Comparison of ENCODE assay signal across 2 cellular contexts in the genomic region with DNA sequence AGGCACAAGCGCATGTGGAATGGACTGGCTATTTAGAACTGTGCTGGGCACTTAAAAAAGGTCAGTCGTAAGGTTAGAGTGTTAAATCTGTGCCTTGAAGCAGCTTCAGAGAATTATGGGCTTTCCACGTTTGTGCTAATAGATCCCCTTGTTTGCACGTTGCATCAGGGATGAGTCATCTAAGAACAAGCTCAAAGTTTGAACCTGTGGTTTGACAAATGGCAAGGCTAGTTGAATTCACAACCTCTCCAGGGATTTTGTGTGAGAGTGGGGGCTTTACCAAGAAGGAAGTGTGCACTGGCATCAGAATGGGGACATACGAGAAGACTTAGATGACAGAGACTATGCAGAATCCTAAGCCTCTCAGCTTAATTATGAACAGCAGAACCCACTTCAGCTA.
TF ChIP-seq lines count a peak whose summit lies in the region.

No MANE protein-coding gene starts in this region.

TF ChIP-seq in HEK293, 187 proteins besides CTCF, POLR2A, EP300 and RAD21:
- TF ChIP-seq SETDB1 (IDR thresholded peaks at IDR 0.05; ENCODE audit: insufficient read length, low read length) (peak; percentile 30), ZNF175 (tag by site-specific recombination; IDR thresholded peaks at IDR 0.05) (no peak), ZNF596 (tag by site-specific recombination; IDR thresholded peaks at IDR 0.05) (no peak)
- TF ChIP-seq, protein P1, sequence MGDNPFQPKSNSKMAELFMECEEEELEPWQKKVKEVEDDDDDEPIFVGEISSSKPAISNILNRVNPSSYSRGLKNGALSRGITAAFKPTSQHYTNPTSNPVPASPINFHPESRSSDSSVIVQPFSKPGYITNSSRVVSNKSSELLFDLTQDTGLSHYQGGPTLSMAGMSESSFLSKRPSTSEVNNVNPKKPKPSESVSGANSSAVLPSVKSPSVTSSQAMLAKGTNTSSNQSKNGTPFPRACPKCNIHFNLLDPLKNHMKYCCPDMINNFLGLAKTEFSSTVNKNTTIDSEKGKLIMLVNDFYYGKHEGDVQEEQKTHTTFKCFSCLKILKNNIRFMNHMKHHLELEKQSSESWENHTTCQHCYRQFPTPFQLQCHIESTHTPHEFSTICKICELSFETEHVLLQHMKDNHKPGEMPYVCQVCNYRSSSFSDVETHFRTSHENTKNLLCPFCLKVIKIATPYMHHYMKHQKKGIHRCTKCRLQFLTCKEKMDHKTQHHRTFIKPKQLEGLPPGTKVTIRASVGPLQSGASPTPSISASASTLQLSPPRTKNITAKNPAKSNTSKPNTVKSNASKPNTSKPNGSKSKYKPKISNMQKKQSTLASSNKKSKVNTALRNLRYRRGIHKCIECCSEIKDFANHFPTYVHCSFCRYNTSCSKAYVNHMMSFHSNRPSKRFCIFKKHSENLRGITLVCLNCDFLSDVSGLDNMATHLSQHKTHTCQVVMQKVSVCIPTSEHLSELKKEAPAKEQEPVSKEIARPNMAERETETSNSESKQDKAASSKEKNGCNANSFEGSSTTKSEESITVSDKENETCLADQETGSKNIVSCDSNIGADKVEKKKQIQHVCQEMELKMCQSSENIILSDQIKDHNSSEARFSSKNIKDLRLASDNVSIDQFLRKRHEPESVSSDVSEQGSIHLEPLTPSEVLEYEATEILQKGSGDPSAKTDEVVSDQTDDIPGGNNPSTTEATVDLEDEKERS (tag by site-specific recombination; IDR thresholded peaks at IDR 0.05), result no peak

TF ChIP-seq in H1, 55 proteins besides CTCF, POLR2A, EP300 and RAD21:
- TF ChIP-seq JUND (IDR thresholded peaks at IDR 0.05; ENCODE audit: low read length), result no peak
- TF ChIP-seq SRF (IDR thresholded peaks at IDR 0.05; ENCODE audit: low read depth, low read length), result no peak
- no peak for TF ChIP-seq TBP (IDR thresholded peaks at IDR 0.05; ENCODE audit: low read depth, low read length)
- no peak for TF ChIP-seq RNF2 (IDR thresholded peaks at IDR 0.05; ENCODE audit: borderline replicate concordance, low read depth, low read length, missing control alignments, poor library complexity, severe bottlenecking)
- no peak for TF ChIP-seq FOSL1 (IDR thresholded peaks at IDR 0.05; ENCODE audit: insufficient read depth, low read depth, low read length)
- TF ChIP-seq NRF1 (IDR thresholded peaks at IDR 0.05; ENCODE audit: low read depth, low read length), result no peak
- TF ChIP-seq, protein P2, sequence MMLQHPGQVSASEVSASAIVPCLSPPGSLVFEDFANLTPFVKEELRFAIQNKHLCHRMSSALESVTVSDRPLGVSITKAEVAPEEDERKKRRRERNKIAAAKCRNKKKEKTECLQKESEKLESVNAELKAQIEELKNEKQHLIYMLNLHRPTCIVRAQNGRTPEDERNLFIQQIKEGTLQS (IDR thresholded peaks at IDR 0.05; ENCODE audit: insufficient read depth, low read depth, low read length), result no peak
- TF ChIP-seq SUZ12 (IDR thresholded peaks at IDR 0.05; ENCODE audit: low read length), result no peak
- TF ChIP-seq JUN (IDR thresholded peaks at IDR 0.05; ENCODE audit: low read depth, low read length), result no peak
- no peak for TF ChIP-seq MAFK (IDR thresholded peaks at IDR 0.05; ENCODE audit: low read depth, low read length)
- TF ChIP-seq, protein P3, sequence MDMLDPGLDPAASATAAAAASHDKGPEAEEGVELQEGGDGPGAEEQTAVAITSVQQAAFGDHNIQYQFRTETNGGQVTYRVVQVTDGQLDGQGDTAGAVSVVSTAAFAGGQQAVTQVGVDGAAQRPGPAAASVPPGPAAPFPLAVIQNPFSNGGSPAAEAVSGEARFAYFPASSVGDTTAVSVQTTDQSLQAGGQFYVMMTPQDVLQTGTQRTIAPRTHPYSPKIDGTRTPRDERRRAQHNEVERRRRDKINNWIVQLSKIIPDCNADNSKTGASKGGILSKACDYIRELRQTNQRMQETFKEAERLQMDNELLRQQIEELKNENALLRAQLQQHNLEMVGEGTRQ (IDR thresholded peaks at IDR 0.05; ENCODE audit: low read length), result no peak
- no peak for TF ChIP-seq YY1 (IDR thresholded peaks at IDR 0.05; ENCODE audit: low read depth, low read length)
- no peak for TF ChIP-seq CBX8 (IDR thresholded peaks at IDR 0.05; ENCODE audit: borderline replicate concordance, low read depth, low read length)
- no peak for TF ChIP-seq SP1 (IDR thresholded peaks at IDR 0.05; ENCODE audit: low read depth, low read length)
- no peak for TF ChIP-seq SIX5 (IDR thresholded peaks at IDR 0.05; ENCODE audit: low read depth, low read length)
- TF ChIP-seq RBBP5 (IDR thresholded peaks at IDR 0.05; ENCODE audit: borderline replicate concordance, low read depth, low read length), result no peak
- TF ChIP-seq TCF12 (IDR thresholded peaks at IDR 0.05; ENCODE audit: low read depth, low read length), result no peak
- no peak for TF ChIP-seq SAP30 (IDR thresholded peaks at IDR 0.05; ENCODE audit: insufficient read depth, insufficient replicate concordance, low read length)
- TF ChIP-seq RXRA (IDR thresholded peaks at IDR 0.05; ENCODE audit: insufficient read depth, low read depth, low read length), result no peak
- TF ChIP-seq TEAD4 (IDR thresholded peaks at IDR 0.05; ENCODE audit: low read depth, low read length), result no peak
